Comparison of ENCODE assay signal across 34 cellular contexts in genomic region chr9:21943464-21943863, GRCh38. TPM values are rescaled to one million over a fixed set of nuclear protein-coding genes. Genes with fewer than 3 reads are reported as not detected.
DNase-seq lines count a peak whose midpoint lies in the region; ATAC-seq, FAIRE-seq and TF ChIP-seq lines count a peak whose summit lies in the region.
"Had no signal": no experiment of that assay in that cellular context is flagged by ENCODE, and none has a peak within 500 bp of the region (broad histone marks: within the 10 kb centered on the region; RNA-seq: fewer than 3 reads in every experiment).

No MANE protein-coding gene starts in this region.

- no peaks in the 10 kb centered on the region for H3K4me1 ChIP-seq in kidney (ENCODE audit: control insufficient read depth in 1 of 2, insufficient read depth in 1 of 2, low read depth in 1 of 2, low read length in 2 of 2)
- H3K4me1 ChIP-seq in mesenchymal stem cell (ENCODE audit: control insufficient read depth, insufficient read depth, low read depth, low read length), result no peaks in the 10 kb centered on the region
- H3K4me1 ChIP-seq: HAP-1 had no signal

- no peak overlapping the region for H3K4me3 Mint-ChIP-seq in activated naive CD4-positive, alpha-beta T cell treated with anti-CD3 and anti-CD28 coated beads, Interleukin-2, amount 10 ng/mL, durations not matched to agents 7 days and 5 days
- H3K4me3 Mint-ChIP-seq: B cell; CD8-positive, alpha-beta T cell; HFFc6; T-helper 2 cell treated with Interferon-gamma antibody and Interleukin-4, amounts not matched to agents 5 μg/mL and 100 μg/mL, for 36 hours had no signal

- no peak overlapping the region for H3K9ac ChIP-seq in kidney (ENCODE audit: low read length in 2 of 2)
- no peak overlapping the region for H3K9ac ChIP-seq in mesenchymal stem cell (ENCODE audit: low read length)

- no peaks in the 10 kb centered on the region for H3K4me1 Mint-ChIP-seq in activated naive CD4-positive, alpha-beta T cell treated with anti-CD3 and anti-CD28 coated beads, Interleukin-2, amount 10 ng/mL, durations not matched to agents 7 days and 5 days
- H3K4me1 Mint-ChIP-seq: B cell had no signal

- CTCF ChIA-PET in activated naive CD4-positive, alpha-beta T cell treated with anti-CD3 and anti-CD28 coated beads, Interleukin-2, amount 10 ng/mL, durations not matched to agents 7 days and 5 days (lab: Charles Lee), result no interaction called here

- H2BK5ac ChIP-seq in mesenchymal stem cell (ENCODE audit: low read depth, low read length, poor library complexity, severe bottlenecking), result no peak overlapping the region

- no peaks in the 10 kb centered on the region for H3K9me3 Mint-ChIP-seq in activated naive CD4-positive, alpha-beta T cell treated with anti-CD3 and anti-CD28 coated beads, Interleukin-2, amount 10 ng/mL, durations not matched to agents 7 days and 5 days
- H3K9me3 Mint-ChIP-seq: HFFc6; T-helper 2 cell treated with Interferon-gamma antibody and Interleukin-4, amounts not matched to agents 5 μg/mL and 100 μg/mL, for 36 hours had no signal

- H2BK15ac ChIP-seq in mesenchymal stem cell (ENCODE audit: low read depth, poor library complexity, severe bottlenecking), result no peak overlapping the region

- H3K4ac ChIP-seq in mesenchymal stem cell (ENCODE audit: low read depth in 1 of 2, low read length in 2 of 2), result no peak overlapping the region

- no peak overlapping the region for H3K23ac ChIP-seq in mesenchymal stem cell (ENCODE audit: low read length in 2 of 2)

- no CpG with 5 or more reads among the region's 4 CpGs for WGBS in mesenchymal stem cell

- DNase-seq in kidney, result no peak
- DNase-seq in mesenchymal stem cell, result no peak
- DNase-seq in activated naive CD4-positive, alpha-beta T cell treated with anti-CD3 and anti-CD28 coated beads, Interleukin-2, amount 10 ng/mL, durations not matched to agents 7 days and 5 days, result no peak
- DNase-seq: CD8-positive, alpha-beta T cell; DMS 273 treated with DMSO at 0.1 percent for 48 hours; DMS79; EL; GDM1; GOT3; HFFc6; Karpas-422; NCI-H1092; NCI-H1417 treated with DMSO at 0.1 percent for 48 hours; NCI-H1694 treated with DMSO at 0.1 percent for 48 hours; NCI-H2081; NCI-H2227 treated with DMSO at 0.1 percent for 48 hours; NCI-H526 treated with DMSO at 0.1 percent for 48 hours; SHP77; T-helper 1 cell had no signal

- no peak overlapping the region for H2AK5ac ChIP-seq in mesenchymal stem cell (ENCODE audit: low read length, severe bottlenecking)

- H3K36me3 ChIP-seq in kidney (ENCODE audit: control insufficient read depth in 1 of 2, insufficient read depth in 2 of 2, low read length in 2 of 2) (no peaks in the 10 kb centered on the region), mesenchymal stem cell (ENCODE audit: control insufficient read depth in 1 of 2, insufficient read depth in 2 of 2, low read depth in 1 of 2, low read length in 2 of 2) (no peaks in the 10 kb centered on the region)
- H3K36me3 ChIP-seq: HAP-1 had no signal

- intact Hi-C loops in kidney (cut with DNase I), result no loop called here

- no peak overlapping the region for H4K8ac ChIP-seq in mesenchymal stem cell (ENCODE audit: low read length)

- no peak overlapping the region for H3K18ac ChIP-seq in mesenchymal stem cell (ENCODE audit: low read depth in 1 of 2, low read length in 2 of 2)

- no peak overlapping the region for H2AFZ ChIP-seq in mesenchymal stem cell (ENCODE audit: low read depth, low read length)

- no peaks in the 10 kb centered on the region for H3K36me3 Mint-ChIP-seq in activated naive CD4-positive, alpha-beta T cell treated with anti-CD3 and anti-CD28 coated beads, Interleukin-2, amount 10 ng/mL, durations not matched to agents 7 days and 5 days
- H3K36me3 Mint-ChIP-seq: CD8-positive, alpha-beta T cell had no signal

- no peak overlapping the region for H3K14ac ChIP-seq in mesenchymal stem cell (ENCODE audit: low read length in 2 of 2)

- H3K27me3 ChIP-seq in mesenchymal stem cell (ENCODE audit: control insufficient read depth in 1 of 2, insufficient read depth in 1 of 2, low read length in 2 of 2), result no peaks in the 10 kb centered on the region

- H3K4me2 ChIP-seq in mesenchymal stem cell (ENCODE audit: low read length, poor library complexity, severe bottlenecking), result no peak overlapping the region

- no peak overlapping the region for H3K4me3 ChIP-seq in kidney (ENCODE audit: low read length in 2 of 2)
- H3K4me3 ChIP-seq in mesenchymal stem cell (ENCODE audit: insufficient read depth in 1 of 2, low read depth in 1 of 2, low read length in 2 of 2), result no peak overlapping the region
- H3K4me3 ChIP-seq: HAP-1 had no signal

- H3K79me1 ChIP-seq in mesenchymal stem cell (replicated peaks; ENCODE audit: low read length, poor library complexity, severe bottlenecking), result no peaks in the 10 kb centered on the region

- no peak overlapping the region for H3K27ac Mint-ChIP-seq in activated naive CD4-positive, alpha-beta T cell treated with anti-CD3 and anti-CD28 coated beads, Interleukin-2, amount 10 ng/mL, durations not matched to agents 7 days and 5 days
- H3K27ac Mint-ChIP-seq: B cell; CD8-positive, alpha-beta T cell; HFFc6; T-helper 2 cell treated with Interferon-gamma antibody and Interleukin-4, amounts not matched to agents 5 μg/mL and 100 μg/mL, for 36 hours had no signal

- H2BK12ac ChIP-seq in mesenchymal stem cell (ENCODE audit: low read length in 2 of 2), result no peak overlapping the region

- no peak overlapping the region for H3K27ac ChIP-seq in kidney (ENCODE audit: low read depth in 2 of 2, low read length in 2 of 2)
- no peak overlapping the region for H3K27ac ChIP-seq in mesenchymal stem cell (ENCODE audit: low read length, poor library complexity, severe bottlenecking)
- H3K27ac ChIP-seq: C4-2B, RWPE1 had no signal

- ATAC-seq in GM18868 (IDR thresholded peaks at IDR 0.05; ENCODE audit: unreplicated experiment) (peak; percentile 89), HG02870 (IDR thresholded peaks at IDR 0.05; ENCODE audit: unreplicated experiment) (peak; percentile 90), HG03175 (IDR thresholded peaks at IDR 0.05; ENCODE audit: unreplicated experiment) (peak; percentile 58), HG02981 (IDR thresholded peaks at IDR 0.05; ENCODE audit: unreplicated experiment) (no peak)
- ATAC-seq: CD8-positive, alpha-beta T cell; HepG2; Panc1 had no signal

- H3K27me3 Mint-ChIP-seq in activated naive CD4-positive, alpha-beta T cell treated with anti-CD3 and anti-CD28 coated beads, Interleukin-2, amount 10 ng/mL, durations not matched to agents 7 days and 5 days, result peaks cover 26% of the 10 kb centered on the region

- no peak for TF ChIP-seq CTCF in kidney (IDR thresholded peaks at IDR 0.05; ENCODE audit: borderline replicate concordance, extremely low read depth, insufficient read depth)

- no peak overlapping the region for H2BK120ac ChIP-seq in mesenchymal stem cell (ENCODE audit: low read depth, low read length)

- no peaks in the 10 kb centered on the region for H3K9me3 ChIP-seq in kidney (ENCODE audit: control insufficient read depth in 1 of 2, low read length in 2 of 2)
- no peaks in the 10 kb centered on the region for H3K9me3 ChIP-seq in mesenchymal stem cell (ENCODE audit: control insufficient read depth, low read length)
- H3K9me3 ChIP-seq: HAP-1 had no signal

- no peak overlapping the region for H4K91ac ChIP-seq in mesenchymal stem cell (ENCODE audit: low read length)

- FAIRE-seq in kidney (lab: Jason Lieb, UNC), result no peak
- FAIRE-seq: GM12891, HepG2 had no signal

RNA-seq across cellular contexts. Expression of gene CDKN2A, which starts 50.7 kb away (rescaled TPM):
- 4.1 TPM for total RNA-seq in kidney
- not detected for polyA plus RNA-seq in kidney (ENCODE audit: insufficient read depth, low read depth, low replicate concordance)
- 82.9 TPM for polyA plus RNA-seq in mesenchymal stem cell (2013, experiment 1 of 2)
- polyA plus RNA-seq in mesenchymal stem cell (2013, experiment 2 of 2), result 83.8 TPM
- total RNA-seq: A673, NCI-H460, SK-MEL-5 had no signal

RNA-seq across cellular contexts. Expression of gene CDKN2B-AS1, which starts 51.1 kb away (rescaled TPM):
- 0.82 TPM for total RNA-seq in kidney
- not detected for polyA plus RNA-seq in kidney (ENCODE audit: insufficient read depth, low read depth, low replicate concordance)
- polyA plus RNA-seq in mesenchymal stem cell (2013, experiment 1 of 2), result 1.4 TPM
- 1.9 TPM for polyA plus RNA-seq in mesenchymal stem cell (2013, experiment 2 of 2)
- total RNA-seq: A673, NCI-H460, SK-MEL-5 had no signal
